ENCODE assay signal across 18 cellular contexts in genomic region chr4:102061133-102061532, GRCh38.
DNase-seq lines count a peak whose midpoint lies in the region; ATAC-seq and TF ChIP-seq lines count a peak whose summit lies in the region.
"Had no signal": no experiment of that assay in that cellular context is flagged by ENCODE, and none has a peak within 500 bp of the region (broad histone marks: within the 10 kb centered on the region; RNA-seq: fewer than 3 reads in every experiment).

No MANE protein-coding gene starts in this region.

- intact Hi-C loops in activated CD8-positive, alpha-beta T cell treated with anti-CD3 and anti-CD28 coated beads for 36 hours (cut with micrococcal nuclease) = no loop called here
- intact Hi-C loops in ovary (cut with DNase I) = no loop called here

- 9 to 16% (median 12%) methylated on average over 1 of the region's 1 CpG for WGBS in ovary, 3 donors

- no peaks in the 10 kb centered on the region for H3K4me1 ChIP-seq in ovary (ENCODE audit: insufficient read depth)
- H3K4me1 ChIP-seq: adrenal gland had no signal

- CTCF ChIA-PET in activated CD8-positive, alpha-beta T cell treated with anti-CD3 and anti-CD28 coated beads for 36 hours (lab: Charles Lee) = no interaction called here
- CTCF ChIA-PET in activated CD8-positive, alpha-beta T cell treated with anti-CD3 and anti-CD28 coated beads, Interleukin-2, amount 10 ng/mL, durations not matched to agents 7 days and 5 days (lab: Charles Lee) = no interaction called here

- no peak for TF ChIP-seq CTCF in activated CD8-positive, alpha-beta T cell treated with anti-CD3 and anti-CD28 coated beads for 36 hours (IDR thresholded peaks at IDR 0.05)
- no peak for TF ChIP-seq CTCF in ovary (IDR thresholded peaks at IDR 0.05)

- TF ChIP-seq EP300 in ovary (IDR thresholded peaks at IDR 0.05) = no peak

- no peak for TF ChIP-seq POLR2A in ovary (IDR thresholded peaks at IDR 0.05)

- H3K27ac Mint-ChIP-seq in activated CD8-positive, alpha-beta T cell treated with anti-CD3 and anti-CD28 coated beads for 36 hours = no peak overlapping the region
- H3K27ac Mint-ChIP-seq in activated CD8-positive, alpha-beta T cell treated with anti-CD3 and anti-CD28 coated beads, Interleukin-2, amount 10 ng/mL, durations not matched to agents 7 days and 5 days = no peak overlapping the region
- H3K27ac Mint-ChIP-seq: activated T-cell treated with anti-CD3 and anti-CD28 coated beads, Interleukin-2, amount 50 U/mL, for 72 hours had no signal

- no peaks in the 10 kb centered on the region for H3K36me3 ChIP-seq in ovary
- H3K36me3 ChIP-seq: adrenal gland had no signal

- no peak overlapping the region for H3K4me3 Mint-ChIP-seq in activated CD8-positive, alpha-beta T cell treated with anti-CD3 and anti-CD28 coated beads for 36 hours
- H3K4me3 Mint-ChIP-seq in activated CD8-positive, alpha-beta T cell treated with anti-CD3 and anti-CD28 coated beads, Interleukin-2, amount 10 ng/mL, durations not matched to agents 7 days and 5 days = no peak overlapping the region
- H3K4me3 Mint-ChIP-seq: activated T-cell treated with anti-CD3 and anti-CD28 coated beads, Interleukin-2, amount 50 U/mL, for 72 hours had no signal

- H3K36me3 Mint-ChIP-seq in activated CD8-positive, alpha-beta T cell treated with anti-CD3 and anti-CD28 coated beads for 36 hours (ENCODE audit: low read depth) = no peaks in the 10 kb centered on the region
- H3K36me3 Mint-ChIP-seq in activated CD8-positive, alpha-beta T cell treated with anti-CD3 and anti-CD28 coated beads, Interleukin-2, amount 10 ng/mL, durations not matched to agents 7 days and 5 days (ENCODE audit: low read depth) = no peaks in the 10 kb centered on the region

- no peaks in the 10 kb centered on the region for H3K9me3 Mint-ChIP-seq in activated CD8-positive, alpha-beta T cell treated with anti-CD3 and anti-CD28 coated beads for 36 hours
- H3K9me3 Mint-ChIP-seq in activated CD8-positive, alpha-beta T cell treated with anti-CD3 and anti-CD28 coated beads, Interleukin-2, amount 10 ng/mL, durations not matched to agents 7 days and 5 days (ENCODE audit: insufficient read depth) = no peaks in the 10 kb centered on the region
- H3K9me3 Mint-ChIP-seq: activated T-cell treated with anti-CD3 and anti-CD28 coated beads, Interleukin-2, amount 50 U/mL, for 72 hours had no signal

- no peak for ATAC-seq in activated CD8-positive, alpha-beta T cell treated with anti-CD3 and anti-CD28 coated beads for 36 hours
- no peak for ATAC-seq in activated CD8-positive, alpha-beta T cell treated with anti-CD3 and anti-CD28 coated beads, Interleukin-2, amount 10 ng/mL, durations not matched to agents 7 days and 5 days
- peak; percentile 62 for ATAC-seq in GM21786 (IDR thresholded peaks at IDR 0.05; ENCODE audit: unreplicated experiment)
- ATAC-seq in HG03432 (IDR thresholded peaks at IDR 0.05; ENCODE audit: unreplicated experiment) = peak; percentile 94
- ATAC-seq: activated T-cell treated with anti-CD3 and anti-CD28 coated beads, Interleukin-2, amount 50 U/mL, for 72 hours; sciatic nerve had no signal

- no peaks in the 10 kb centered on the region for H3K4me1 Mint-ChIP-seq in activated CD8-positive, alpha-beta T cell treated with anti-CD3 and anti-CD28 coated beads for 36 hours (ENCODE audit: low read depth)
- H3K4me1 Mint-ChIP-seq in activated CD8-positive, alpha-beta T cell treated with anti-CD3 and anti-CD28 coated beads, Interleukin-2, amount 10 ng/mL, durations not matched to agents 7 days and 5 days (ENCODE audit: low read depth) = no peaks in the 10 kb centered on the region

- no peaks in the 10 kb centered on the region for H3K27me3 Mint-ChIP-seq in activated CD8-positive, alpha-beta T cell treated with anti-CD3 and anti-CD28 coated beads for 36 hours
- H3K27me3 Mint-ChIP-seq in activated CD8-positive, alpha-beta T cell treated with anti-CD3 and anti-CD28 coated beads, Interleukin-2, amount 10 ng/mL, durations not matched to agents 7 days and 5 days (ENCODE audit: low read depth) = peaks cover 5% of the 10 kb centered on the region

- no peak overlapping the region for H3K27ac ChIP-seq in ovary
- H3K27ac ChIP-seq: adrenal gland had no signal

- POLR2A ChIA-PET in activated CD8-positive, alpha-beta T cell treated with anti-CD3 and anti-CD28 coated beads for 36 hours (lab: Charles Lee) = no interaction called here
- POLR2A ChIA-PET in activated CD8-positive, alpha-beta T cell treated with anti-CD3 and anti-CD28 coated beads, Interleukin-2, amount 10 ng/mL, durations not matched to agents 7 days and 5 days (lab: Charles Lee) = no interaction called here

- H3K9me3 ChIP-seq in ovary = no peaks in the 10 kb centered on the region
- H3K9me3 ChIP-seq: adrenal gland had no signal

- peak; percentile 4 for DNase-seq in activated CD8-positive, alpha-beta T cell treated with anti-CD3 and anti-CD28 coated beads for 36 hours
- DNase-seq in activated CD8-positive, alpha-beta T cell treated with anti-CD3 and anti-CD28 coated beads, Interleukin-2, amount 10 ng/mL, durations not matched to agents 7 days and 5 days = no peak
- DNase-seq in NCI-H2196 treated with DMSO at 0.1 percent for 48 hours (lab: John Stamatoyannopoulos, UW; ENCODE audit: unreplicated experiment) (no peak), KG1 (lab: John Stamatoyannopoulos, UW) (no peak), ovary (no peak), NCI-H2029 treated with DMSO at 0.1 percent for 48 hours (lab: John Stamatoyannopoulos, UW) (no peak)
- DNase-seq: 8988T; activated CD4-positive, alpha-beta T cell treated with anti-CD3 and anti-CD28 coated beads for 4 hours; activated T-cell treated with anti-CD3 and anti-CD28 coated beads, Interleukin-2, amount 50 U/mL, for 72 hours; adrenal gland; cerebellar nuclear complex; foreskin fibroblast; NCI-H187 treated with DMSO at 0.1 percent for 48 hours; NCI-H774; stimulated activated naive CD4-positive, alpha-beta T cell treated with Interleukin-2 at 50 U/mL for 16 hours had no signal

- H3K4me3 ChIP-seq in ovary = no peak overlapping the region
- H3K4me3 ChIP-seq: adrenal gland had no signal

- H3K27me3 ChIP-seq in ovary = no peaks in the 10 kb centered on the region
- H3K27me3 ChIP-seq: adrenal gland had no signal

Comparison
In these comparisons a context has a peak if more than half of its experiments do, and no peak if none do; other contexts are left out.
1. ATAC-seq: peak in GM21786 (single experiment) and HG03432 (single experiment); none in activated CD8-positive, alpha-beta T cell treated with anti-CD3 and anti-CD28 coated beads for 36 hours (single experiment) and activated CD8-positive, alpha-beta T cell treated with anti-CD3 and anti-CD28 coated beads, Interleukin-2, amount 10 ng/mL, durations not matched to agents 7 days and 5 days (single experiment).